Comparison of ENCODE assay signal across 27 cellular contexts in genomic region chr18:39620551-39621168, GRCh38.
DNase-seq lines count a peak whose midpoint lies in the region; ATAC-seq lines count a peak whose summit lies in the region.
"Had no signal": no experiment of that assay in that cellular context is flagged by ENCODE, and none has a peak within 500 bp of the region (broad histone marks: within the 10 kb centered on the region; RNA-seq: fewer than 3 reads in every experiment).

No MANE protein-coding gene starts in this region.

- no peak overlapping the region for H2BK120ac ChIP-seq in mesendoderm (ENCODE audit: low read depth, low read length)

- WGBS in mesendoderm (ENCODE audit: extremely low coverage, insufficient coverage, low lambda C conversion rate): no CpG with 5 or more reads among the region's 2 CpGs

- H3K18ac ChIP-seq in mesendoderm (ENCODE audit: low read length): no peak overlapping the region

- H3K4me3 ChIP-seq in mesendoderm (ENCODE audit: low read length): no peak overlapping the region
- H3K4me3 ChIP-seq: A549; BLaER1 treated with 17β-estradiol and CSF1 and Interleukin-3, amounts not matched to agents 10 nM and 100 nM; K562; PC-9; SJCRH30 had no signal

- H3K79me2 ChIP-seq in mesendoderm (ENCODE audit: control insufficient read depth, insufficient read depth, low read length): no peaks in the 10 kb centered on the region

- H2AK5ac ChIP-seq in mesendoderm (ENCODE audit: low read length): no peak overlapping the region

- no peaks in the 10 kb centered on the region for H3K36me3 ChIP-seq in mesendoderm (ENCODE audit: control insufficient read depth, insufficient read depth, low read length)
- H3K36me3 ChIP-seq: BLaER1 treated with 17β-estradiol and CSF1 and Interleukin-3, amounts not matched to agents 10 nM and 100 nM; SJCRH30 had no signal

- no peaks in the 10 kb centered on the region for H3K27me3 ChIP-seq in mesendoderm (ENCODE audit: insufficient read depth, low read length, poor library complexity)
- H3K27me3 ChIP-seq: BLaER1 treated with 17β-estradiol and CSF1 and Interleukin-3, amounts not matched to agents 10 nM and 100 nM; SJCRH30 had no signal

- H3K4me1 ChIP-seq in mesendoderm (ENCODE audit: control insufficient read depth, low read depth, low read length): no peaks in the 10 kb centered on the region
- H3K4me1 ChIP-seq: A549; BLaER1 treated with 17β-estradiol and CSF1 and Interleukin-3, amounts not matched to agents 10 nM and 100 nM; SJCRH30 had no signal

- no peak overlapping the region for H3K4me2 ChIP-seq in mesendoderm (ENCODE audit: low read length)
- H3K4me2 ChIP-seq: A549; BLaER1 treated with 17β-estradiol and CSF1 and Interleukin-3, amounts not matched to agents 10 nM and 100 nM; PC-9 had no signal

- DNase-seq in HuH-7 (ENCODE audit: low spot score): peak; percentile 18
- peak; percentile 42 for DNase-seq in amniotic epithelial cell (ENCODE audit: low read depth)
- DNase-seq in mesendoderm: peak; percentile 55
- peak; percentile 17 for DNase-seq in renal cortical epithelial cell (ENCODE audit: low read depth)
- no peak for DNase-seq in left lobe of liver (ENCODE audit: low spot score)
- no peak for DNase-seq in islet precursor cell
- DNase-seq: AML-193; CD4-positive, alpha-beta T cell; COR-L47; GOT3; Kasumi-1; NCI-H1092 treated with DMSO at 0.1 percent for 48 hours; NCI-H146; NCI-H1930; NCI-H446; NCI-H524 treated with DMSO at 0.1 percent for 48 hours; NCI-H774; NK-92 treated with Interleukin-12 subunit alpha and Interleukin-12 subunit beta, amount 100 ng/mL, for 24 hours; PC-9; SJCRH30 had no signal

- H3K79me1 ChIP-seq in mesendoderm (ENCODE audit: low read length): no peaks in the 10 kb centered on the region

- ATAC-seq in left lobe of liver (no peak), GM21786 (IDR thresholded peaks at IDR 0.05; ENCODE audit: unreplicated experiment) (no peak)
- ATAC-seq: A549, HCT116, K562, Right ventricle myocardium inferior had no signal

- H4K5ac ChIP-seq in mesendoderm (ENCODE audit: low read length): no peak overlapping the region

- no peak overlapping the region for H3K27ac ChIP-seq in mesendoderm (ENCODE audit: low read depth, low read length)
- H3K27ac ChIP-seq: A549; BLaER1 treated with 17β-estradiol and CSF1 and Interleukin-3, amounts not matched to agents 10 nM and 100 nM; HL-60; PC-9; SJCRH30 had no signal

- H4K8ac ChIP-seq in mesendoderm (ENCODE audit: low read depth, low read length): no peak overlapping the region

- H3K23ac ChIP-seq in mesendoderm (ENCODE audit: low read length): no peak overlapping the region

- H3K4ac ChIP-seq in mesendoderm (ENCODE audit: low read depth, low read length): no peak overlapping the region

- H2BK5ac ChIP-seq in mesendoderm (ENCODE audit: low read length): no peak overlapping the region

- no peak overlapping the region for H3K9ac ChIP-seq in mesendoderm (ENCODE audit: low read length)
- H3K9ac ChIP-seq: BLaER1 treated with 17β-estradiol and CSF1 and Interleukin-3, amounts not matched to agents 10 nM and 100 nM had no signal

- no peak overlapping the region for H3K56ac ChIP-seq in mesendoderm (ENCODE audit: low read length)

- peak overlapping the region; percentile 9 for H2BK15ac ChIP-seq in mesendoderm (replicated peaks; ENCODE audit: low read depth)

Comparison
In these comparisons a context has a peak if more than half of its experiments do, and no peak if none do; other contexts are left out.
1. DNase-seq: peak in HuH-7 (single experiment), amniotic epithelial cell (single experiment), mesendoderm (single experiment) and renal cortical epithelial cell (single experiment); none in left lobe of liver (single experiment) and islet precursor cell (single experiment).